ENCODE assay signal across 28 cellular contexts in the genomic region with DNA sequence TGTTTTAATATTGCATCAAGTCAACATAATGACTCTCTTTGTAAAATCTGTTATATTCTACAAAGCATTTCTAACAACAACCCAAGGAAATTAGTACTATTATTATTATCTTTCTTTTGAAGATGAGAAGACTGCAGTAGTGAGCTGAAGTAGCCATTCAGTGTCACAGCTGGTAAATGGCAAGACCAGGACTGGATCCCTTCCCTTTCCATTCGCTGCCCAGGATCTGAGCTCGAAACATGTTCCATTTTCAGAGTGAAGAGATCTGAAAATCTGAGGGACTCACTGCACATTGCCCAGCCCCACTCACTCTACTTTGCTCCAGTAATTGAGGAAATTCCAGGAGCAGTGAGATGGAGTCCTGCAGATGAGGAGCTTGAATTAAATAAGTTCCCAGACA.
"Had no signal": no experiment of that assay in that cellular context is flagged by ENCODE, and none has a peak within 500 bp of the region (broad histone marks: within the 10 kb centered on the region; RNA-seq: fewer than 3 reads in every experiment).

No MANE protein-coding gene starts in this region.

- H3K9me3 ChIP-seq: colonic mucosa, esophagus muscularis mucosa, esophagus squamous epithelium, gastrocnemius medialis, gastroesophageal sphincter had no signal

- H3K27ac ChIP-seq: colonic mucosa, coronary artery, dorsolateral prefrontal cortex, epithelial cell of prostate, esophagus muscularis mucosa, esophagus squamous epithelium, foreskin keratinocyte, gastrocnemius medialis, gastroesophageal sphincter, heart right ventricle had no signal

- H3K27ac Mint-ChIP-seq: dendritic cell treated with granulocyte-macrophage colony-stimulating factor and Interleukin-4, amounts not matched to agents 40 ng/mL and 50 ng/mL, for 4 days; effector memory CD8-positive, alpha-beta T cell had no signal

- H3K27me3 ChIP-seq: colonic mucosa, esophagus squamous epithelium, gastrocnemius medialis, heart left ventricle, heart right ventricle had no signal

- H3K4me3 ChIP-seq: colonic mucosa, coronary artery, dorsolateral prefrontal cortex, esophagus muscularis mucosa, esophagus squamous epithelium, gastrocnemius medialis, gastroesophageal sphincter, heart left ventricle, heart right ventricle had no signal

- DNase-seq: colonic mucosa; cortex of kidney; dermis blood vessel endothelial cell; dorsolateral prefrontal cortex; effector CD4-positive, alpha-beta T cell; effector CD8-positive, alpha-beta T cell; effector memory CD4-positive, alpha-beta T cell; effector memory CD8-positive, alpha-beta T cell; erythroblast; esophagus squamous epithelium; foreskin fibroblast; foreskin keratinocyte; foreskin melanocyte; gastrocnemius medialis; glutamatergic neuron; head of caudate nucleus; heart left ventricle; heart right ventricle had no signal

- FAIRE-seq: colon, endometrium, endothelial cell of umbilical vein, frontal cortex had no signal

- H3K4me3 Mint-ChIP-seq: dendritic cell treated with granulocyte-macrophage colony-stimulating factor and Interleukin-4, amounts not matched to agents 40 ng/mL and 50 ng/mL, for 4 days; effector memory CD8-positive, alpha-beta T cell had no signal

- H3K36me3 ChIP-seq: colonic mucosa, esophagus muscularis mucosa, esophagus squamous epithelium, gastrocnemius medialis, gastroesophageal sphincter, heart left ventricle, heart right ventricle had no signal

- ATAC-seq: effector memory CD8-positive, alpha-beta T cell; esophagus mucosa; foreskin keratinocyte; gastrocnemius medialis; gastroesophageal sphincter; heart left ventricle; heart right ventricle had no signal

- H3K4me1 ChIP-seq: colonic mucosa, esophagus squamous epithelium, foreskin keratinocyte had no signal

- H3K27me3 Mint-ChIP-seq: dendritic cell treated with granulocyte-macrophage colony-stimulating factor and Interleukin-4, amounts not matched to agents 40 ng/mL and 50 ng/mL, for 4 days; effector memory CD8-positive, alpha-beta T cell had no signal
